ENCODE assay signal across 14 cellular contexts in genomic region chr12:6218526-6218925, GRCh38. TPM values are rescaled to one million over a fixed set of nuclear protein-coding genes. Genes with fewer than 3 reads are reported as not detected.
DNase-seq lines count a peak whose midpoint lies in the region; ATAC-seq and TF ChIP-seq lines count a peak whose summit lies in the region.
"Had no signal": no experiment of that assay in that cellular context is flagged by ENCODE, and none has a peak within 500 bp of the region (broad histone marks: within the 10 kb centered on the region; RNA-seq: fewer than 3 reads in every experiment).

No MANE protein-coding gene starts in this region.

- no peak overlapping the region for H3K27ac Mint-ChIP-seq in T-helper 2 cell treated with Interferon-gamma antibody and Interleukin-4, amounts not matched to agents 5 μg/mL and 100 μg/mL, for 36 hours
- peak overlapping the region; percentile 62 for H3K27ac Mint-ChIP-seq in activated CD8-positive, alpha-beta T cell treated with anti-CD3 and anti-CD28 coated beads, Interleukin-2, amount 10 ng/mL, durations not matched to agents 7 days and 5 days
- H3K27ac Mint-ChIP-seq: activated naive CD4-positive, alpha-beta T cell treated with anti-CD3 and anti-CD28 coated beads, Interleukin-2, amount 50 U/mL, for 24 hours had no signal

- ATAC-seq in activated CD8-positive, alpha-beta T cell treated with anti-CD3 and anti-CD28 coated beads, Interleukin-2, amount 10 ng/mL, durations not matched to agents 7 days and 5 days, result no peak
- ATAC-seq in left lung, result no peak

- DNase-seq in T-helper 2 cell treated with Interferon-gamma antibody and Interleukin-4, amounts not matched to agents 5 μg/mL and 100 μg/mL, for 36 hours (ENCODE audit: low spot score), result peak; percentile 16
- DNase-seq in T-helper 2 cell, result no peak
- DNase-seq in activated CD8-positive, alpha-beta T cell treated with anti-CD3 and anti-CD28 coated beads, Interleukin-2, amount 10 ng/mL, durations not matched to agents 7 days and 5 days, result no peak
- DNase-seq in left lung, result no peak
- no peak for DNase-seq in retina
- no peak for DNase-seq in AML-193 (lab: John Stamatoyannopoulos, UW)
- DNase-seq in NCI-H748 (lab: John Stamatoyannopoulos, UW; ENCODE audit: unreplicated experiment), result no peak
- DNase-seq: 8988T; COR-L47; NCI-H1930; NK-92 treated with Interleukin-12 subunit alpha and Interleukin-12 subunit beta, amount 100 ng/mL, for 24 hours had no signal

- peaks cover 15% of the 10 kb centered on the region for H3K4me1 Mint-ChIP-seq in T-helper 2 cell treated with Interferon-gamma antibody and Interleukin-4, amounts not matched to agents 5 μg/mL and 100 μg/mL, for 36 hours (ENCODE audit: low read depth)
- peaks cover 21% of the 10 kb centered on the region for H3K4me1 Mint-ChIP-seq in activated CD8-positive, alpha-beta T cell treated with anti-CD3 and anti-CD28 coated beads, Interleukin-2, amount 10 ng/mL, durations not matched to agents 7 days and 5 days (ENCODE audit: low read depth)

- WGBS in thymus, result 42% methylated on average over 3 of the region's 3 CpGs

- no peak overlapping the region for H3K4me3 Mint-ChIP-seq in T-helper 2 cell treated with Interferon-gamma antibody and Interleukin-4, amounts not matched to agents 5 μg/mL and 100 μg/mL, for 36 hours
- H3K4me3 Mint-ChIP-seq in activated CD8-positive, alpha-beta T cell treated with anti-CD3 and anti-CD28 coated beads, Interleukin-2, amount 10 ng/mL, durations not matched to agents 7 days and 5 days, result peak overlapping the region; percentile 28
- H3K4me3 Mint-ChIP-seq: activated naive CD4-positive, alpha-beta T cell treated with anti-CD3 and anti-CD28 coated beads, Interleukin-2, amount 50 U/mL, for 24 hours had no signal

- no peaks in the 10 kb centered on the region for H3K9me3 Mint-ChIP-seq in T-helper 2 cell treated with Interferon-gamma antibody and Interleukin-4, amounts not matched to agents 5 μg/mL and 100 μg/mL, for 36 hours
- no peaks in the 10 kb centered on the region for H3K9me3 Mint-ChIP-seq in activated CD8-positive, alpha-beta T cell treated with anti-CD3 and anti-CD28 coated beads, Interleukin-2, amount 10 ng/mL, durations not matched to agents 7 days and 5 days (ENCODE audit: insufficient read depth)
- H3K9me3 Mint-ChIP-seq: activated naive CD4-positive, alpha-beta T cell treated with anti-CD3 and anti-CD28 coated beads, Interleukin-2, amount 50 U/mL, for 24 hours had no signal

- POLR2A ChIA-PET in activated CD8-positive, alpha-beta T cell treated with anti-CD3 and anti-CD28 coated beads, Interleukin-2, amount 10 ng/mL, durations not matched to agents 7 days and 5 days (lab: Charles Lee), result no interaction called here

- TF ChIP-seq CTCF in left lung (IDR thresholded peaks at IDR 0.05), result no peak

- peaks cover 29 to 67% of the 10 kb centered on the region in 2 donors for H3K4me1 ChIP-seq in left lung
- peaks cover 22% of the 10 kb centered on the region for H3K4me1 ChIP-seq in thymus (ENCODE audit: control insufficient read depth, insufficient read depth, low read length)

- H3K27me3 Mint-ChIP-seq in T-helper 2 cell treated with Interferon-gamma antibody and Interleukin-4, amounts not matched to agents 5 μg/mL and 100 μg/mL, for 36 hours (ENCODE audit: low read depth), result no peaks in the 10 kb centered on the region
- no peaks in the 10 kb centered on the region for H3K27me3 Mint-ChIP-seq in activated CD8-positive, alpha-beta T cell treated with anti-CD3 and anti-CD28 coated beads, Interleukin-2, amount 10 ng/mL, durations not matched to agents 7 days and 5 days (ENCODE audit: low read depth)
- H3K27me3 Mint-ChIP-seq: activated naive CD4-positive, alpha-beta T cell treated with anti-CD3 and anti-CD28 coated beads, Interleukin-2, amount 50 U/mL, for 24 hours had no signal

- intact Hi-C loops in left lung (cut with DNase I), result no loop called here

- H3K27ac ChIP-seq in left lung, result peak overlapping the region; percentile 80 to 81
- H3K27ac ChIP-seq in thymus (ENCODE audit: low read depth), result peak overlapping the region; percentile 36

- H3K27me3 ChIP-seq in left lung, result no peaks in the 10 kb centered on the region
- no peaks in the 10 kb centered on the region for H3K27me3 ChIP-seq in thymus (ENCODE audit: control insufficient read depth, insufficient read depth)
- H3K27me3 ChIP-seq: right atrium auricular region had no signal

- H3K36me3 ChIP-seq in left lung (peaks cover 0 to 6% of the 10 kb centered on the region in 2 donors), thymus (ENCODE audit: control insufficient read depth, insufficient read depth) (no peaks in the 10 kb centered on the region)
- H3K36me3 ChIP-seq: right atrium auricular region had no signal

- H3K36me3 Mint-ChIP-seq in T-helper 2 cell treated with Interferon-gamma antibody and Interleukin-4, amounts not matched to agents 5 μg/mL and 100 μg/mL, for 36 hours (ENCODE audit: low read depth), result no peaks in the 10 kb centered on the region
- H3K36me3 Mint-ChIP-seq in activated CD8-positive, alpha-beta T cell treated with anti-CD3 and anti-CD28 coated beads, Interleukin-2, amount 10 ng/mL, durations not matched to agents 7 days and 5 days (ENCODE audit: low read depth), result no peaks in the 10 kb centered on the region
- H3K36me3 Mint-ChIP-seq: activated naive CD4-positive, alpha-beta T cell treated with anti-CD3 and anti-CD28 coated beads, Interleukin-2, amount 50 U/mL, for 24 hours had no signal

- CTCF ChIA-PET in activated CD8-positive, alpha-beta T cell treated with anti-CD3 and anti-CD28 coated beads, Interleukin-2, amount 10 ng/mL, durations not matched to agents 7 days and 5 days (lab: Charles Lee), result interaction anchor here (1.0 kb wide), 1 partner anchor 18 kb away, joined by 3 read pairs; the partner anchor contains the start of gene CD9

- H3K9me3 ChIP-seq in left lung (no peaks in the 10 kb centered on the region), thymus (ENCODE audit: control insufficient read depth) (no peaks in the 10 kb centered on the region)
- H3K9me3 ChIP-seq: right atrium auricular region had no signal

- H3K4me3 ChIP-seq in left lung, result no peak overlapping the region
- H3K4me3 ChIP-seq in thymus (ENCODE audit: low read length), result no peak overlapping the region
- H3K4me3 ChIP-seq: right atrium auricular region had no signal

RNA-seq across cellular contexts. Expression of gene CD9, which starts 18.3 kb away (rescaled TPM):
- 10 to 100 TPM; 11.6 to 11.9 TPM for total RNA-seq in activated CD8-positive, alpha-beta T cell treated with anti-CD3 and anti-CD28 coated beads, Interleukin-2, amount 10 ng/mL, durations not matched to agents 7 days and 5 days
- 100 to 1,000 TPM; 416 to 512 TPM for total RNA-seq in left lung
- 198 TPM for polyA plus RNA-seq in thymus

Comparison
In these comparisons a context has a peak if more than half of its experiments do, and no peak if none do; other contexts are left out.
1. RNA of gene CD9, which starts 18.3 kb away (total RNA-seq): 416 to 512 TPM in left lung; 11.6 to 11.9 TPM in activated CD8-positive, alpha-beta T cell treated with anti-CD3 and anti-CD28 coated beads, Interleukin-2, amount 10 ng/mL, durations not matched to agents 7 days and 5 days; every median in the first group is over 10 times any median in the second.